ENCODE assay signal across 10 cellular contexts in genomic region chr14:45112886-45113772, GRCh38. TPM values are rescaled to one million over a fixed set of nuclear protein-coding genes. Genes with fewer than 3 reads are reported as not detected.
A peak's percentile ranks its signal among the peaks of the same experiment; 100 is the strongest.
DNase-seq lines count a peak whose midpoint lies in the region; ATAC-seq, FAIRE-seq and TF ChIP-seq lines count a peak whose summit lies in the region.
"Had no signal": no experiment of that assay in that cellular context is flagged by ENCODE, and none has a peak within 500 bp of the region (broad histone marks: within the 10 kb centered on the region; RNA-seq: fewer than 3 reads in every experiment).

No MANE protein-coding gene starts in this region.

- H3K27ac ChIP-seq in foreskin keratinocyte, result no peak overlapping the region

- FAIRE-seq in urothelium cell line (lab: Jason Lieb, UNC), result peak; percentile 84

- no peak overlapping the region for H3K4me3 Mint-ChIP-seq in activated naive CD4-positive, alpha-beta T cell treated with anti-CD3 and anti-CD28 coated beads, Interleukin-2, amount 10 ng/mL, durations not matched to agents 7 days and 5 days

- H3K4me1 ChIP-seq in foreskin keratinocyte, result no peaks in the 10 kb centered on the region

- peak overlapping the region; percentile 46 for H3K27ac Mint-ChIP-seq in activated naive CD4-positive, alpha-beta T cell treated with anti-CD3 and anti-CD28 coated beads, Interleukin-2, amount 10 ng/mL, durations not matched to agents 7 days and 5 days

- no peaks in the 10 kb centered on the region for H3K9me3 Mint-ChIP-seq in activated naive CD4-positive, alpha-beta T cell treated with anti-CD3 and anti-CD28 coated beads, Interleukin-2, amount 10 ng/mL, durations not matched to agents 7 days and 5 days

- ATAC-seq in foreskin keratinocyte (no peak), HG02798 (IDR thresholded peaks at IDR 0.05; ENCODE audit: poor library complexity, unreplicated experiment) (no peak)

- TF ChIP-seq POLR2A in erythroblast (IDR thresholded peaks at IDR 0.05; ENCODE audit: low read length), result no peak

- no peak for DNase-seq in activated naive CD4-positive, alpha-beta T cell treated with anti-CD3 and anti-CD28 coated beads, Interleukin-2, amount 10 ng/mL, durations not matched to agents 7 days and 5 days
- no peak for DNase-seq in activated naive CD4-positive, alpha-beta T cell treated with Interleukin-2 at 50 U/mL for 16 hours
- DNase-seq in SHP77 treated with DMSO at 0.1 percent for 48 hours (lab: John Stamatoyannopoulos, UW) (peak; percentile 51), erythroblast (lab: John Stamatoyannopoulos, UW) (peak; percentile 35 to 45), urothelium cell line (ENCODE audit: low spot score) (no peak), LoVo (ENCODE audit: low spot score) (no peak), foreskin keratinocyte (no peak)
- DNase-seq: activated CD4-positive, alpha-beta T cell treated with anti-CD3 and anti-CD28 coated beads for 4 hours; islet precursor cell had no signal

- CTCF ChIA-PET in activated naive CD4-positive, alpha-beta T cell treated with anti-CD3 and anti-CD28 coated beads, Interleukin-2, amount 10 ng/mL, durations not matched to agents 7 days and 5 days (lab: Charles Lee), result interaction anchor here (0.6 kb wide), 1 partner anchor 646 kb away, joined by 3 read pairs; no protein-coding TSS in a partner anchor

- peaks cover 40% of the 10 kb centered on the region for H3K36me3 Mint-ChIP-seq in activated naive CD4-positive, alpha-beta T cell treated with anti-CD3 and anti-CD28 coated beads, Interleukin-2, amount 10 ng/mL, durations not matched to agents 7 days and 5 days

- no peaks in the 10 kb centered on the region for H3K27me3 Mint-ChIP-seq in activated naive CD4-positive, alpha-beta T cell treated with anti-CD3 and anti-CD28 coated beads, Interleukin-2, amount 10 ng/mL, durations not matched to agents 7 days and 5 days

- H3K4me1 Mint-ChIP-seq in activated naive CD4-positive, alpha-beta T cell treated with anti-CD3 and anti-CD28 coated beads, Interleukin-2, amount 10 ng/mL, durations not matched to agents 7 days and 5 days, result peaks cover 7% of the 10 kb centered on the region

- TF ChIP-seq CTCF in foreskin keratinocyte (conservative IDR thresholded peaks at IDR 0.05), result no peak

- no peaks in the 10 kb centered on the region for H3K27me3 ChIP-seq in foreskin keratinocyte

RNA-seq across cellular contexts. Expression of gene FKBP3, which starts 21.2 kb away (rescaled TPM):
- total RNA-seq in foreskin keratinocyte, result 60.3 and 69.0 TPM in 2 replicates
- polyA plus RNA-seq in foreskin keratinocyte, result 90.3 and 102 TPM in 2 replicates

RNA-seq across cellular contexts. Expression of gene FANCM, which starts 22.6 kb away (rescaled TPM):
- total RNA-seq in foreskin keratinocyte, result 7.6 and 9.4 TPM in 2 replicates
- 3.3 and 5.7 TPM in 2 replicates for polyA plus RNA-seq in foreskin keratinocyte

RNA-seq across cellular contexts. Expression of gene PRPF39, which starts 29.2 kb away (rescaled TPM):
- total RNA-seq in foreskin keratinocyte, result 19.7 and 20.7 TPM in 2 replicates
- 7.5 and 9.3 TPM in 2 replicates for polyA plus RNA-seq in foreskin keratinocyte

Comparison
In these comparisons a context has a peak if more than half of its experiments do, and no peak if none do; other contexts are left out.
1. DNase-seq: peak in SHP77 treated with DMSO at 0.1 percent for 48 hours (single experiment) and erythroblast (2 of 2); none in activated naive CD4-positive, alpha-beta T cell treated with anti-CD3 and anti-CD28 coated beads, Interleukin-2, amount 10 ng/mL, durations not matched to agents 7 days and 5 days (single experiment), activated naive CD4-positive, alpha-beta T cell treated with Interleukin-2 at 50 U/mL for 16 hours (single experiment), urothelium cell line (single experiment), LoVo (single experiment) and foreskin keratinocyte (0 of 2).